12 cellular contexts compared by ENCODE assay signal in the genomic region with DNA sequence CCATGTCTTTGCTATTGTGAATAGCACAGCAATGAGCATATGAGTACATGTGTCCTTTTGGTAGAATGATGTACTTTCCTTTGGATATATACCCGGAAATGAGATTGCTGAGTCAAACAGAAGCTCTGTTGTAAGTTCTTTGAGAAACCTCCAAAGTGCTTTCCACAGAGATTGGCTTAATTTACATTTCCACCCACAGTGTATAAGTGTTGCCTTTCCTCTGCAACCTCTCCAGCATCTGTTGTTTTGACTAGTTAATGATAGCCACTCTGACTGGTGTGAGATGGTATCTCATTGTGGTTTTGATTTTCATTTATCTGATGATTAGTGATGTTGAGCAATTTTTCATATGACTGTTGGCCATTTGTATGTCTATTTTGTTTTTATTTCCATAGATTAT.
DNase-seq lines count a peak whose midpoint lies in the region; ATAC-seq and TF ChIP-seq lines count a peak whose summit lies in the region.
"Had no signal": no experiment of that assay in that cellular context is flagged by ENCODE, and none has a peak within 500 bp of the region (broad histone marks: within the 10 kb centered on the region; RNA-seq: fewer than 3 reads in every experiment).

No MANE protein-coding gene starts in this region.

- H3K4me3 ChIP-seq in fibroblast of the aortic adventitia (ENCODE audit: low read depth, low read length): no peak overlapping the region
- H3K4me3 ChIP-seq in Caco-2 (ENCODE audit: low read depth, low read length): no peak overlapping the region

- CTCF ChIA-PET in Caco-2 (lab: Charles Lee): no interaction called here

- H3K4me1 ChIP-seq in Caco-2: no peaks in the 10 kb centered on the region
- H3K4me1 ChIP-seq: BE2C had no signal

- no peak for ATAC-seq in HG02840 (IDR thresholded peaks at IDR 0.05; ENCODE audit: low FRiP score, unreplicated experiment)
- ATAC-seq: HCT116 had no signal

- H3K9me3 Mint-ChIP-seq in HFFc6 (peaks cover 67% of the 10 kb centered on the region), Caco-2 (ENCODE audit: unreplicated experiment) (no peaks in the 10 kb centered on the region)

- intact Hi-C loops in Caco-2 (cut with micrococcal nuclease; ENCODE audit: unreplicated experiment): no loop called here

- DNase-seq in HCEC 1CT (peak; percentile 43), amniotic epithelial cell (ENCODE audit: low read depth) (peak; percentile 77), fibroblast of the aortic adventitia (ENCODE audit: low read depth) (peak; percentile 13), HFFc6 (no peak), Caco-2 (no peak), DMS53 (lab: John Stamatoyannopoulos, UW) (no peak)
- DNase-seq: BE2C; CD4-positive, alpha-beta memory T cell; KG1 had no signal

- H3K36me3 Mint-ChIP-seq in HFFc6 (ENCODE audit: low read depth) (no peaks in the 10 kb centered on the region), Caco-2 (ENCODE audit: insufficient read depth, unreplicated experiment) (no peaks in the 10 kb centered on the region)
- H3K36me3 Mint-ChIP-seq: CD4-positive, alpha-beta memory T cell; IgD-negative memory B cell had no signal

- no peak overlapping the region for H3K4me3 Mint-ChIP-seq in HFFc6
- no peak overlapping the region for H3K4me3 Mint-ChIP-seq in Caco-2 (ENCODE audit: unreplicated experiment)
- H3K4me3 Mint-ChIP-seq: CD4-positive, alpha-beta memory T cell; IgD-negative memory B cell had no signal

- H3K4me1 Mint-ChIP-seq in HFFc6 (ENCODE audit: low read depth) (no peaks in the 10 kb centered on the region), Caco-2 (ENCODE audit: low read depth, unreplicated experiment) (no peaks in the 10 kb centered on the region)
- H3K4me1 Mint-ChIP-seq: CD4-positive, alpha-beta memory T cell had no signal

- H3K27me3 Mint-ChIP-seq in HFFc6 (ENCODE audit: insufficient read depth) (no peaks in the 10 kb centered on the region; the same call in 1 of the 2 replicates), Caco-2 (ENCODE audit: insufficient read depth, unreplicated experiment) (no peaks in the 10 kb centered on the region)
- H3K27me3 Mint-ChIP-seq: CD4-positive, alpha-beta memory T cell; IgD-negative memory B cell had no signal

- no peaks in the 10 kb centered on the region for H3K36me3 ChIP-seq in Caco-2 (ENCODE audit: control insufficient read depth, insufficient read depth, low read length)
- H3K36me3 ChIP-seq: BE2C had no signal

- POLR2A ChIA-PET in Caco-2 (lab: Charles Lee): no interaction called here

- H3K27me3 ChIP-seq in Caco-2 (replicated peaks; ENCODE audit: control insufficient read depth, insufficient read depth, low read length): no peaks in the 10 kb centered on the region
- H3K27me3 ChIP-seq: BE2C had no signal

- no peaks in the 10 kb centered on the region for H3K9me3 ChIP-seq in Caco-2
- H3K9me3 ChIP-seq: BE2C had no signal

- no TSS peak for BruUV-seq in Caco-2 (replicated peaks; lab: Mats Ljungman, UMichigan)

- H3K27ac Mint-ChIP-seq in HFFc6 (no peak overlapping the region), Caco-2 (ENCODE audit: unreplicated experiment) (no peak overlapping the region)
- H3K27ac Mint-ChIP-seq: CD4-positive, alpha-beta memory T cell; IgD-negative memory B cell had no signal

- TF ChIP-seq CTCF in fibroblast of the aortic adventitia (IDR thresholded peaks at IDR 0.05; ENCODE audit: insufficient read depth, low read length) (no peak), HFFc6 (IDR thresholded peaks at IDR 0.05) (no peak), Caco-2 (IDR thresholded peaks at IDR 0.05; ENCODE audit: insufficient read depth in 1 of 2, low read depth in 1 of 2, low read length in 1 of 2, severe bottlenecking in 1 of 2, unreplicated experiment in 1 of 2) (no peak)

Comparison
In these comparisons a context has a peak if more than half of its experiments do, and no peak if none do; other contexts are left out.
1. DNase-seq: peak in HCEC 1CT (single experiment), amniotic epithelial cell (single experiment) and fibroblast of the aortic adventitia (single experiment); none in HFFc6 (single experiment), Caco-2 (0 of 2) and DMS53 (single experiment).